Comparison of ENCODE assay signal across 33 cellular contexts in the genomic region with DNA sequence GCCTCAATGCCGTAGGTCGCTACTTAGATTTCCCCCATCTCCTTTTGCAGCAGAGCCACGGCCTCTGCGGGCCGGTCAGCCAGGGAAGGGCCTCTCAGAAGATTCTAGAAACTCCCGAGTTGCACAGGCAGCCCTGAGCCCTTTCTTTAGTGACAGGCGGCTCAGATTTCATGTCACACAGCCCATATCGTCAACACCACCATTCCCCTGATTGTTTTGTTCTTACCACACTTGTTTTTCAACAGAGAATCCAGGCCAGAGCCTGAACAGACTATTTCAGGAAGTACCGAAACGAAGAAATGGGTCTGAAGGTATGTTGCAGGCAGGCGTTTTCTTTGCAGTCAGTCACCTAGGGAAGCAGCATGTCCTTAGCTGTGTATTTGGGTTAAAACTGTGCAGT.
"Had no signal": no experiment of that assay in that cellular context is flagged by ENCODE, and none has a peak within 500 bp of the region (broad histone marks: within the 10 kb centered on the region; RNA-seq: fewer than 3 reads in every experiment).

No MANE protein-coding gene starts in this region.

- ATAC-seq: gastroesophageal sphincter; left colon; naive thymus-derived CD4-positive, alpha-beta T cell; right lobe of liver; stimulated activated effector memory CD8-positive, alpha-beta T cell treated with anti-CD3 and anti-CD28 coated beads, Interleukin-12 subunit alpha, Interleukin-12 subunit beta, amount 100 ng/mL, for 72 hours; stimulated activated naive CD8-positive, alpha-beta T cell treated with anti-CD3 and anti-CD28 coated beads, Interleukin-15, amount 100 ng/mL, for 72 hours; T-helper 17 cell; upper lobe of right lung had no signal

- H3K27ac ChIP-seq: adrenal gland, ascending aorta, brain microvascular endothelial cell, gastroesophageal sphincter, hepatocyte, right lobe of liver, upper lobe of right lung, WERI-Rb-1 had no signal

- DNase-seq: activated CD4-positive, alpha-beta memory T cell treated with anti-CD3 and anti-CD28 coated beads for 36 hours; activated CD4-positive, alpha-beta T cell treated with anti-CD3 and anti-CD28 coated beads, Interleukin-2, amount 10 ng/mL, durations not matched to agents 24 days and 14 days; activated CD4-positive, CD25-positive, alpha-beta regulatory T cell treated with anti-CD3 and anti-CD28 coated beads, Interleukin-2, amount 50 U/mL, for 72 hours; activated CD8-positive, alpha-beta memory T cell treated with anti-CD3 and anti-CD28 coated beads, Interleukin-2, amount 50 U/mL, for 4 hours; activated effector memory CD4-positive, alpha-beta T cell treated with anti-CD3 and anti-CD28 coated beads, Interleukin-2, amount 50 U/mL, for 16 hours; activated naive CD4-positive, alpha-beta T cell treated with anti-CD3 and anti-CD28 coated beads for 36 hours; activated naive CD8-positive, alpha-beta T cell treated with anti-CD3 and anti-CD28 coated beads for 36 hours; activated T-cell treated with anti-CD3 and anti-CD28 coated beads, Interleukin-2, amount 50 U/mL, for 1 hour; adrenal gland; brain microvascular endothelial cell; central memory CD4-positive, alpha-beta T cell; dermis blood vessel endothelial cell; effector CD4-positive, alpha-beta T cell; kidney; left colon; naive thymus-derived CD4-positive, alpha-beta T cell; right lobe of liver; stimulated activated CD4-positive, alpha-beta T cell treated with anti-CD3 and anti-CD28 coated beads, Interleukin-12 subunit alpha, Interleukin-12 subunit beta, amount 100 ng/mL, for 4 hours; stimulated activated CD4-positive, alpha-beta T cell treated with anti-CD3 and anti-CD28 coated beads, Interleukin-4, amount 100 ng/mL, for 24 hours; stimulated activated naive CD8-positive, alpha-beta T cell treated with anti-CD3 and anti-CD28 coated beads, Interleukin-15, amount 100 ng/mL, for 72 hours; substantia nigra; SW 1271; T-helper 17 cell; T1000; upper lobe of right lung; WERI-Rb-1 had no signal

- H2AFZ ChIP-seq: hepatocyte had no signal

- H3K4me1 Mint-ChIP-seq: activated CD4-positive, alpha-beta T cell treated with anti-CD3 and anti-CD28 coated beads, Interleukin-2, amount 10 ng/mL, durations not matched to agents 24 days and 14 days; activated naive CD8-positive, alpha-beta T cell treated with anti-CD3 and anti-CD28 coated beads for 36 hours; mesothelial cell of epicardium; naive thymus-derived CD4-positive, alpha-beta T cell; stimulated activated effector memory CD8-positive, alpha-beta T cell treated with anti-CD3 and anti-CD28 coated beads, Interleukin-12 subunit alpha, Interleukin-12 subunit beta, amount 100 ng/mL, for 72 hours; stimulated activated naive CD8-positive, alpha-beta T cell treated with anti-CD3 and anti-CD28 coated beads, Interleukin-15, amount 100 ng/mL, for 72 hours had no signal

- H3K4me3 ChIP-seq: adrenal gland, ascending aorta, gastroesophageal sphincter, hepatocyte, right lobe of liver, upper lobe of right lung had no signal

- H3K4me1 ChIP-seq: adrenal gland, ascending aorta, gastroesophageal sphincter, right lobe of liver, upper lobe of right lung had no signal

- H3K79me2 ChIP-seq: hepatocyte had no signal

- H3K4me2 ChIP-seq: hepatocyte had no signal

- H3K27me3 ChIP-seq: adrenal gland, ascending aorta, brain microvascular endothelial cell, gastroesophageal sphincter, hepatocyte, right lobe of liver, upper lobe of right lung had no signal

- H3K4me3 Mint-ChIP-seq: activated CD4-positive, alpha-beta memory T cell treated with anti-CD3 and anti-CD28 coated beads for 36 hours; activated CD4-positive, alpha-beta T cell treated with anti-CD3 and anti-CD28 coated beads, Interleukin-2, amount 10 ng/mL, durations not matched to agents 24 days and 14 days; activated naive CD4-positive, alpha-beta T cell treated with anti-CD3 and anti-CD28 coated beads for 36 hours; activated naive CD8-positive, alpha-beta T cell treated with anti-CD3 and anti-CD28 coated beads for 36 hours; activated T-helper 1 cell treated with anti-CD3 and anti-CD28 coated beads, Interleukin-12 subunit alpha, Interleukin-12 subunit beta, Interleukin-2, Interleukin-4 antibody, amounts not matched to agents 30 ng/mL and 10 ng/mL and 1 ng/mL, durations not matched to agents 14 hours and 24 hours and 36 hours; mesothelial cell of epicardium; naive thymus-derived CD4-positive, alpha-beta T cell; stimulated activated effector memory CD8-positive, alpha-beta T cell treated with anti-CD3 and anti-CD28 coated beads, Interleukin-12 subunit alpha, Interleukin-12 subunit beta, amount 100 ng/mL, for 72 hours; stimulated activated naive CD8-positive, alpha-beta T cell treated with anti-CD3 and anti-CD28 coated beads, Interleukin-15, amount 100 ng/mL, for 72 hours; T-helper 17 cell had no signal

- H3K9me3 ChIP-seq: adrenal gland, ascending aorta, gastroesophageal sphincter, right lobe of liver, upper lobe of right lung had no signal

- H3K27ac Mint-ChIP-seq: activated CD4-positive, alpha-beta memory T cell treated with anti-CD3 and anti-CD28 coated beads for 36 hours; activated CD4-positive, alpha-beta T cell treated with anti-CD3 and anti-CD28 coated beads, Interleukin-2, amount 10 ng/mL, durations not matched to agents 24 days and 14 days; activated naive CD4-positive, alpha-beta T cell treated with anti-CD3 and anti-CD28 coated beads for 36 hours; activated naive CD8-positive, alpha-beta T cell treated with anti-CD3 and anti-CD28 coated beads for 36 hours; activated T-helper 1 cell treated with anti-CD3 and anti-CD28 coated beads, Interleukin-12 subunit alpha, Interleukin-12 subunit beta, Interleukin-2, Interleukin-4 antibody, amounts not matched to agents 30 ng/mL and 10 ng/mL and 1 ng/mL, durations not matched to agents 14 hours and 24 hours and 36 hours; mesothelial cell of epicardium; naive thymus-derived CD4-positive, alpha-beta T cell; stimulated activated effector memory CD8-positive, alpha-beta T cell treated with anti-CD3 and anti-CD28 coated beads, Interleukin-12 subunit alpha, Interleukin-12 subunit beta, amount 100 ng/mL, for 72 hours; stimulated activated naive CD8-positive, alpha-beta T cell treated with anti-CD3 and anti-CD28 coated beads, Interleukin-15, amount 100 ng/mL, for 72 hours; T-helper 17 cell had no signal

- FAIRE-seq: endometrium, kidney had no signal

- H3K27me3 Mint-ChIP-seq: activated CD4-positive, alpha-beta memory T cell treated with anti-CD3 and anti-CD28 coated beads for 36 hours; activated CD4-positive, alpha-beta T cell treated with anti-CD3 and anti-CD28 coated beads, Interleukin-2, amount 10 ng/mL, durations not matched to agents 24 days and 14 days; activated naive CD8-positive, alpha-beta T cell treated with anti-CD3 and anti-CD28 coated beads for 36 hours; naive thymus-derived CD4-positive, alpha-beta T cell; stimulated activated naive CD8-positive, alpha-beta T cell treated with anti-CD3 and anti-CD28 coated beads, Interleukin-15, amount 100 ng/mL, for 72 hours; T-helper 17 cell had no signal

- H3K9me3 Mint-ChIP-seq: activated CD4-positive, alpha-beta memory T cell treated with anti-CD3 and anti-CD28 coated beads for 36 hours; activated CD4-positive, alpha-beta T cell treated with anti-CD3 and anti-CD28 coated beads, Interleukin-2, amount 10 ng/mL, durations not matched to agents 24 days and 14 days; activated naive CD4-positive, alpha-beta T cell treated with anti-CD3 and anti-CD28 coated beads for 36 hours; activated naive CD8-positive, alpha-beta T cell treated with anti-CD3 and anti-CD28 coated beads for 36 hours; activated T-helper 1 cell treated with anti-CD3 and anti-CD28 coated beads, Interleukin-12 subunit alpha, Interleukin-12 subunit beta, Interleukin-2, Interleukin-4 antibody, amounts not matched to agents 30 ng/mL and 10 ng/mL and 1 ng/mL, durations not matched to agents 14 hours and 24 hours and 36 hours; mesothelial cell of epicardium; naive thymus-derived CD4-positive, alpha-beta T cell; stimulated activated effector memory CD8-positive, alpha-beta T cell treated with anti-CD3 and anti-CD28 coated beads, Interleukin-12 subunit alpha, Interleukin-12 subunit beta, amount 100 ng/mL, for 72 hours; stimulated activated naive CD8-positive, alpha-beta T cell treated with anti-CD3 and anti-CD28 coated beads, Interleukin-15, amount 100 ng/mL, for 72 hours had no signal
